Comparison of ENCODE assay signal across 9 cellular contexts in the genomic region with DNA sequence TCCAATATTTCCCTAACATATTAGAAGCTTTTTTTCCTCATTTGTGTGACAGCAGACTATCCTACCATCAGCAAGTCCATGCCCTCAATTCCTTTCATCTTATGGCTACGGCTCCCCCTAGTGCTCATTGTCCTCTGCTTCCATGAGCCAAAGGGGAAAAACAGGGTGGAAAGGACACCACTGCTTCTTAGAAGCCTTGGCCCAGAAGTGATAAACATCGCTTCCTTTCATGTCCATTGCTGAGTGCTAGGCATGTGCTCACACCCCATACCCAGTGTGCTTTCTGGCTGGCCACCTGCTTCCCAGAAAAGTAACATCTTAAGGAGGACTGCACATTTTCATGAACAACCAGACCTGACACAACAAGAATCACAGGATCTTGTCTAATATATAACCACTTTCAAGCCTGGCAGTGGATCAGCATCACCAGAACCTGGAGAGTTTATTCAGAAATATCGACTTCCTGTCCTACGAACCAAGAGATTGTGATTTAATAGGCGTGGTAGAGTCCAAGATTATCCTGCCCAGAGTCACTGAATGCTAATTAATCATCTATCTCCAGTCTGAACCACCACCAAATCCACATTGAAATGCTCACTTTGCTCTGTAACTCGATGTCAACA.
DNase-seq lines count a peak whose midpoint lies in the region; ATAC-seq and TF ChIP-seq lines count a peak whose summit lies in the region.
"Had no signal": no experiment of that assay in that cellular context is flagged by ENCODE, and none has a peak within 500 bp of the region (broad histone marks: within the 10 kb centered on the region; RNA-seq: fewer than 3 reads in every experiment).

No MANE protein-coding gene starts in this region.

- H3K4me1 Mint-ChIP-seq in nephron, result peaks cover 7% of the 10 kb centered on the region
- H3K4me1 Mint-ChIP-seq: CD4-positive, CD25-positive, alpha-beta regulatory T cell had no signal

- peak overlapping the region; percentile 65 to 85 (median 81) for H3K27ac Mint-ChIP-seq in nephron

- H3K4me3 Mint-ChIP-seq in nephron, result no peak overlapping the region
- H3K4me3 Mint-ChIP-seq: CD4-positive, CD25-positive, alpha-beta regulatory T cell had no signal

- peak; percentile 3 for DNase-seq in NCI-H510A treated with DMSO at 0.1 percent for 48 hours (lab: John Stamatoyannopoulos, UW)
- DNase-seq in NCI-H510A (lab: John Stamatoyannopoulos, UW), result no peak
- DNase-seq in OCI-M1 (lab: John Stamatoyannopoulos, UW), result peak; percentile 91
- DNase-seq in epithelial cell of proximal tubule (ENCODE audit: low read depth), result peak; percentile 44
- DNase-seq in stimulated activated CD8-positive, alpha-beta memory T cell treated with anti-CD3 and anti-CD28 coated beads, Interleukin-4, amount 100 ng/mL, for 48 hours, result no peak
- DNase-seq: CD4-positive, CD25-positive, alpha-beta regulatory T cell had no signal

- H3K36me3 Mint-ChIP-seq in nephron (ENCODE audit: low read depth), result no peaks in the 10 kb centered on the region
- H3K36me3 Mint-ChIP-seq: CD4-positive, CD25-positive, alpha-beta regulatory T cell had no signal

- ATAC-seq in HG03066 (IDR thresholded peaks at IDR 0.05; ENCODE audit: low read depth, unreplicated experiment) (peak; percentile 90), HG03135 (IDR thresholded peaks at IDR 0.05; ENCODE audit: unreplicated experiment) (no peak)

- no peak overlapping the region for H3K4me3 ChIP-seq in epithelial cell of proximal tubule (ENCODE audit: low read depth, low read length)

- H3K27me3 Mint-ChIP-seq in nephron (ENCODE audit: low read depth), result peaks cover 8% of the 10 kb centered on the region
- H3K27me3 Mint-ChIP-seq: CD4-positive, CD25-positive, alpha-beta regulatory T cell had no signal

- no peaks in the 10 kb centered on the region for H3K9me3 Mint-ChIP-seq in nephron

- TF ChIP-seq CTCF in epithelial cell of proximal tubule (conservative IDR thresholded peaks at IDR 0.05; ENCODE audit: low read depth, low read length) (peak; percentile 90), nephron (IDR thresholded peaks at IDR 0.05; ENCODE audit: unreplicated experiment in 3 of 3) (peak; percentile 49 to 78 (median 63))

Comparison
In these comparisons a context has a peak if more than half of its experiments do, and no peak if none do; other contexts are left out.
1. DNase-seq: peak in NCI-H510A treated with DMSO at 0.1 percent for 48 hours (single experiment), OCI-M1 (single experiment) and epithelial cell of proximal tubule (single experiment); none in NCI-H510A (single experiment) and stimulated activated CD8-positive, alpha-beta memory T cell treated with anti-CD3 and anti-CD28 coated beads, Interleukin-4, amount 100 ng/mL, for 48 hours (single experiment).